Comparison of ENCODE assay signal across 8 cellular contexts in genomic region chr10:72260215-72260587, GRCh38. TPM values are rescaled to one million over a fixed set of nuclear protein-coding genes. Genes with fewer than 3 reads are reported as not detected.
DNase-seq lines count a peak whose midpoint lies in the region; ATAC-seq, FAIRE-seq and TF ChIP-seq lines count a peak whose summit lies in the region.

No MANE protein-coding gene starts in this region.

- peaks cover 4% of the 10 kb centered on the region for H3K79me2 ChIP-seq in trophoblast cell (ENCODE audit: control insufficient read depth, insufficient read depth, low read length, poor library complexity)

- H3K4me3 ChIP-seq in SK-N-MC, result peak overlapping the region; percentile 76
- peak overlapping the region; percentile 25 for H3K4me3 ChIP-seq in fibroblast of villous mesenchyme (ENCODE audit: low read depth, low read length)
- H3K4me3 ChIP-seq in trophoblast cell (ENCODE audit: low read depth, low read length), result no peak overlapping the region

- no peak overlapping the region for H3K23ac ChIP-seq in trophoblast cell (ENCODE audit: low read length)

- H3K27ac ChIP-seq in SK-N-MC, result peak overlapping the region; percentile 99
- H3K27ac ChIP-seq in trophoblast cell (ENCODE audit: low read depth, low read length), result peak overlapping the region; percentile 97

- DNase-seq in SK-N-MC (ENCODE audit: low read depth, low spot score) (no peak), fibroblast of villous mesenchyme (ENCODE audit: low read depth) (no peak), trophoblast cell (no peak), frontal cortex (ENCODE audit: low spot score in 2 of 2) (no peak)

- H3K9ac ChIP-seq in ES-I3 (ENCODE audit: low read depth, low read length) (peak overlapping the region; percentile 41), SK-N-MC (ENCODE audit: insufficient read length) (peak overlapping the region; percentile 78), trophoblast cell (ENCODE audit: low read length) (peak overlapping the region; percentile 17)

- H3K36me3 ChIP-seq in ES-I3 (ENCODE audit: insufficient read depth, low read length), result no peaks in the 10 kb centered on the region
- no peaks in the 10 kb centered on the region for H3K36me3 ChIP-seq in SK-N-MC (ENCODE audit: insufficient read depth, low read length)
- no peaks in the 10 kb centered on the region for H3K36me3 ChIP-seq in trophoblast cell (ENCODE audit: control insufficient read depth in 1 of 2, insufficient read depth in 2 of 2, low read length in 2 of 2)

- peak overlapping the region; percentile 15 for H2BK12ac ChIP-seq in trophoblast cell (ENCODE audit: low read length)

- FAIRE-seq in frontal cortex (lab: Jason Lieb, UNC), result no peak

- no CpG with 5 or more reads among the region's 5 CpGs for WGBS in trophoblast cell (ENCODE audit: extremely low coverage, insufficient coverage, insufficient read length)

- H2AFZ ChIP-seq in trophoblast cell (ENCODE audit: insufficient read depth, low read length, poor library complexity), result peak overlapping the region; percentile 51

- H4K12ac ChIP-seq in trophoblast cell (ENCODE audit: low read depth, low read length), result peak overlapping the region; percentile 25

- peak overlapping the region; percentile 59 for H3K18ac ChIP-seq in trophoblast cell (ENCODE audit: low read length)

- H3K14ac ChIP-seq in trophoblast cell (ENCODE audit: low read length), result peak overlapping the region; percentile 13

- peak overlapping the region; percentile 93 for H4K91ac ChIP-seq in trophoblast cell (ENCODE audit: low read depth, low read length)

- no peaks in the 10 kb centered on the region for H3K27me3 ChIP-seq in trophoblast cell (ENCODE audit: insufficient read depth, low read length)

- H3K4me1 ChIP-seq in ES-I3 (ENCODE audit: insufficient read depth, low read length) (peaks cover 42% of the 10 kb centered on the region), trophoblast cell (ENCODE audit: control insufficient read depth in 1 of 2, insufficient read depth in 2 of 2, low read length in 2 of 2) (peaks cover 25 to 32% of the 10 kb centered on the region in 2 experiments)

- H3K79me1 ChIP-seq in trophoblast cell (ENCODE audit: low read length), result peaks cover 25% of the 10 kb centered on the region

- peak overlapping the region; percentile 53 for H3K4me2 ChIP-seq in trophoblast cell (ENCODE audit: low read length)

- H4K8ac ChIP-seq in trophoblast cell (ENCODE audit: low read depth, low read length), result peak overlapping the region; percentile 50

- peak overlapping the region; percentile 65 for H2BK120ac ChIP-seq in trophoblast cell (ENCODE audit: insufficient read depth, low read length, poor library complexity)

- H2AK5ac ChIP-seq in trophoblast cell (ENCODE audit: low read length), result peak overlapping the region; percentile 10

- TF ChIP-seq CTCF in fibroblast of villous mesenchyme (IDR thresholded peaks at IDR 0.05; ENCODE audit: insufficient read depth, low read depth, low read length), result no peak

- H3K9me3 ChIP-seq in ES-I3 (ENCODE audit: control insufficient read depth, insufficient read depth, low read length) (no peaks in the 10 kb centered on the region), SK-N-MC (ENCODE audit: low read depth, low read length) (no peaks in the 10 kb centered on the region), trophoblast cell (ENCODE audit: insufficient read depth, low read depth, low read length) (no peaks in the 10 kb centered on the region)

- H3K4ac ChIP-seq in trophoblast cell (ENCODE audit: low read depth, low read length), result peak overlapping the region; percentile 22

- peak overlapping the region; percentile 71 for H2BK5ac ChIP-seq in trophoblast cell (ENCODE audit: low read depth, low read length, poor library complexity)

- ATAC-seq in GM19023 (IDR thresholded peaks at IDR 0.05; ENCODE audit: unreplicated experiment) (no peak), HG02852 (IDR thresholded peaks at IDR 0.05; ENCODE audit: unreplicated experiment) (no peak), GM21717 (IDR thresholded peaks at IDR 0.05; ENCODE audit: unreplicated experiment) (no peak)

RNA-seq across cellular contexts. Expression of gene DDIT4, which starts 13.5 kb away (rescaled TPM):
- total RNA-seq in fibroblast of villous mesenchyme (88.5 and 325 TPM in 2 replicates), frontal cortex (26.5 TPM)
- 175 and 178 TPM in 2 replicates for polyA plus RNA-seq in trophoblast cell (2013)

RNA-seq across cellular contexts. Expression of gene ASCC1, which starts 44.1 kb away (rescaled TPM):
- 32.5 and 41.0 TPM in 2 replicates for total RNA-seq in fibroblast of villous mesenchyme
- 33.6 and 35.4 TPM in 2 replicates for polyA plus RNA-seq in trophoblast cell (2013)
- total RNA-seq in frontal cortex, result 25.7 TPM

RNA-seq across cellular contexts. Expression of gene ANAPC16, which starts 44.4 kb away (rescaled TPM):
- total RNA-seq in fibroblast of villous mesenchyme, result 43.2 and 66.1 TPM in 2 replicates
- polyA plus RNA-seq in trophoblast cell (2013), result 51.1 and 52.7 TPM in 2 replicates
- total RNA-seq in frontal cortex, result 26.1 TPM

Comparison
In these comparisons a context has a peak if more than half of its experiments do, and no peak if none do; other contexts are left out.
1. H3K9ac ChIP-seq: peak in every context shown above with its lines; median percentile 78 in SK-N-MC; 41 in ES-I3; 17 in trophoblast cell.